27 cellular contexts compared by ENCODE assay signal in the genomic region with DNA sequence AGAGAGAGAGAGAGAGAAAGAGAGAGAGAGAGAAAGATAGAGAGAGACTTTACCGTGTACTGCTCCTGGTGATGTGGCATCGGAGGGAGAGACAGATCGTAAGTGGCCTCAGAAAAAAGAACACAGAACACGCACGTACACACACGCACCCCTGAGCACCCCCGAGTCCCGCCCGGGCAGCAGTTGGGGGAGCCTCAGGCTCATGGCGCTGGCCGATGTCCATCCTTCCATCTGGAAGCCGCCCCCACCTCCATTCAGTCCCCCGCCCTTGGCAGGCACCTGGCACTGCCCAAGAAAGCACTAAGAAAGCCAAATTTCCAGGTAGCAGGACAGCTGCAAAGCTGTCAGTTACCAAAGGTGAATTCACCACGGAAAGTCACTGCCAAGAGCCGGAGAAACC.
"Had no signal": no experiment of that assay in that cellular context is flagged by ENCODE, and none has a peak within 500 bp of the region (broad histone marks: within the 10 kb centered on the region; RNA-seq: fewer than 3 reads in every experiment).

No MANE protein-coding gene starts in this region.

- H3K36me3 Mint-ChIP-seq: stimulated activated effector memory CD8-positive, alpha-beta T cell treated with anti-CD3 and anti-CD28 coated beads, Interleukin-12 subunit alpha, Interleukin-12 subunit beta, amount 100 ng/mL, for 72 hours; stimulated activated memory B cell treated with anti-CD40 and anti-IgM and Interleukin-4, amounts not matched to agents 10 μg/mL and 1 μg/mL and 100 μg/mL, for 72 hours; stimulated activated naive B cell treated with anti-CD40 and anti-IgM and Interleukin-4, amounts not matched to agents 10 μg/mL and 1 μg/mL and 100 μg/mL, for 72 hours; type B pancreatic cell had no signal

- H3K4me3 Mint-ChIP-seq: stimulated activated effector memory CD8-positive, alpha-beta T cell treated with anti-CD3 and anti-CD28 coated beads, Interleukin-12 subunit alpha, Interleukin-12 subunit beta, amount 100 ng/mL, for 72 hours; stimulated activated memory B cell treated with anti-CD40 and anti-IgM and Interleukin-4, amounts not matched to agents 10 μg/mL and 1 μg/mL and 100 μg/mL, for 72 hours; stimulated activated naive B cell treated with anti-CD40 and anti-IgM and Interleukin-4, amounts not matched to agents 10 μg/mL and 1 μg/mL and 100 μg/mL, for 72 hours; stimulated activated naive CD8-positive, alpha-beta T cell treated with anti-CD3 and anti-CD28 coated beads, Interleukin-15, amount 100 ng/mL, for 72 hours; stimulated activated naive CD8-positive, alpha-beta T cell treated with anti-CD3 and anti-CD28 coated beads, Interleukin-15, Interleukin-2, amounts not matched to agents 100 ng/mL and 50 ng/mL, for 24 hours; type B pancreatic cell had no signal

- H3K9me3 ChIP-seq: stomach, suprapubic skin, testis, thoracic aorta, thyroid gland, tibial artery, tibial nerve, transverse colon, upper lobe of left lung, upper lobe of right lung, uterus, vagina had no signal

- H3K27me3 ChIP-seq: suprapubic skin, testis, thyroid gland, tibial nerve, transverse colon, upper lobe of left lung, upper lobe of right lung, uterus, vagina had no signal

- H3K4me1 ChIP-seq: testis, thyroid gland, tibial artery, tibial nerve, transverse colon, upper lobe of left lung, upper lobe of right lung, uterus, vagina had no signal

- H3K36me3 ChIP-seq: stomach, suprapubic skin, thoracic aorta, thyroid gland, tibial artery, tibial nerve, transverse colon, upper lobe of left lung, upper lobe of right lung, uterus, vagina had no signal

- H3K27ac Mint-ChIP-seq: stimulated activated effector memory CD8-positive, alpha-beta T cell treated with anti-CD3 and anti-CD28 coated beads, Interleukin-12 subunit alpha, Interleukin-12 subunit beta, amount 100 ng/mL, for 72 hours; stimulated activated memory B cell treated with anti-CD40 and anti-IgM and Interleukin-4, amounts not matched to agents 10 μg/mL and 1 μg/mL and 100 μg/mL, for 72 hours; stimulated activated naive B cell treated with anti-CD40 and anti-IgM and Interleukin-4, amounts not matched to agents 10 μg/mL and 1 μg/mL and 100 μg/mL, for 72 hours; stimulated activated naive CD8-positive, alpha-beta T cell treated with anti-CD3 and anti-CD28 coated beads, Interleukin-15, amount 100 ng/mL, for 72 hours; stimulated activated naive CD8-positive, alpha-beta T cell treated with anti-CD3 and anti-CD28 coated beads, Interleukin-15, Interleukin-2, amounts not matched to agents 100 ng/mL and 50 ng/mL, for 24 hours; type B pancreatic cell had no signal

- H3K27me3 Mint-ChIP-seq: stimulated activated memory B cell treated with anti-CD40 and anti-IgM and Interleukin-4, amounts not matched to agents 10 μg/mL and 1 μg/mL and 100 μg/mL, for 72 hours; stimulated activated naive CD8-positive, alpha-beta T cell treated with anti-CD3 and anti-CD28 coated beads, Interleukin-15, Interleukin-2, amounts not matched to agents 100 ng/mL and 50 ng/mL, for 24 hours had no signal

- H3K4me1 Mint-ChIP-seq: stimulated activated effector memory CD8-positive, alpha-beta T cell treated with anti-CD3 and anti-CD28 coated beads, Interleukin-12 subunit alpha, Interleukin-12 subunit beta, amount 100 ng/mL, for 72 hours had no signal

- ATAC-seq: stimulated activated effector memory CD8-positive, alpha-beta T cell treated with anti-CD3 and anti-CD28 coated beads, Interleukin-12 subunit alpha, Interleukin-12 subunit beta, amount 100 ng/mL, for 72 hours; stimulated activated memory B cell treated with anti-CD40 and anti-IgM and Interleukin-4, amounts not matched to agents 10 μg/mL and 1 μg/mL and 100 μg/mL, for 72 hours; stimulated activated naive B cell treated with anti-CD40 and anti-IgM and Interleukin-4, amounts not matched to agents 10 μg/mL and 1 μg/mL and 100 μg/mL, for 72 hours; stimulated activated naive CD8-positive, alpha-beta T cell treated with anti-CD3 and anti-CD28 coated beads, Interleukin-15, amount 100 ng/mL, for 72 hours; stimulated activated naive CD8-positive, alpha-beta T cell treated with anti-CD3 and anti-CD28 coated beads, Interleukin-15, Interleukin-2, amounts not matched to agents 100 U/mL and 50 U/mL, for 24 hours; upper lobe of right lung had no signal

- H3K27ac ChIP-seq: stomach, suprapubic skin, testis, thoracic aorta, thyroid gland, tibial artery, tibial nerve, transverse colon, upper lobe of left lung, upper lobe of right lung, uterus, vagina had no signal

- H3K4me3 ChIP-seq: stomach, suprapubic skin, testis, thoracic aorta, thyroid gland, tibial artery, tibial nerve, transverse colon, upper lobe of left lung, upper lobe of right lung, uterus, vagina had no signal

- H3K9me3 Mint-ChIP-seq: stimulated activated effector memory CD8-positive, alpha-beta T cell treated with anti-CD3 and anti-CD28 coated beads, Interleukin-12 subunit alpha, Interleukin-12 subunit beta, amount 100 ng/mL, for 72 hours; stimulated activated memory B cell treated with anti-CD40 and anti-IgM and Interleukin-4, amounts not matched to agents 10 μg/mL and 1 μg/mL and 100 μg/mL, for 72 hours; stimulated activated naive B cell treated with anti-CD40 and anti-IgM and Interleukin-4, amounts not matched to agents 10 μg/mL and 1 μg/mL and 100 μg/mL, for 72 hours; stimulated activated naive CD8-positive, alpha-beta T cell treated with anti-CD3 and anti-CD28 coated beads, Interleukin-15, amount 100 ng/mL, for 72 hours; stimulated activated naive CD8-positive, alpha-beta T cell treated with anti-CD3 and anti-CD28 coated beads, Interleukin-15, Interleukin-2, amounts not matched to agents 100 ng/mL and 50 ng/mL, for 24 hours; type B pancreatic cell had no signal

- DNase-seq: stimulated activated CD4-positive, alpha-beta T cell treated with anti-CD3 and anti-CD28 coated beads, Interleukin-2, amount 100 ng/mL, for 48 hours; stimulated activated CD4-positive, alpha-beta T cell treated with anti-CD3 and anti-CD28 coated beads, Interleukin-4, amount 100 ng/mL, for 1 hour; stimulated activated CD4-positive, alpha-beta T cell treated with anti-CD3 and anti-CD28 coated beads, Interleukin-4, amount 100 ng/mL, for 24 hours; stimulated activated CD4-positive, alpha-beta T cell treated with anti-CD3 and anti-CD28 coated beads, Interleukin-4, amount 100 ng/mL, for 4 hours; stimulated activated CD8-positive, alpha-beta memory T cell treated with anti-CD3 and anti-CD28 coated beads, Interleukin-4, amount 100 ng/mL, for 48 hours; stimulated activated naive B cell treated with anti-CD40 and anti-IgM and Interleukin-4, amounts not matched to agents 10 μg/mL and 1 μg/mL and 100 μg/mL, for 72 hours; stimulated activated naive CD4-positive, alpha-beta T cell; stimulated activated naive CD4-positive, alpha-beta T cell treated with Interleukin-2 at 50 U/mL for 16 hours; stimulated activated naive CD8-positive, alpha-beta T cell treated with anti-CD3 and anti-CD28 coated beads, Interleukin-15, amount 100 ng/mL, for 72 hours; stimulated activated naive CD8-positive, alpha-beta T cell treated with anti-CD3 and anti-CD28 coated beads, Interleukin-15, Interleukin-2, amounts not matched to agents 100 U/mL and 50 U/mL, for 24 hours; stomach; testis; thyroid gland; tibial artery; transverse colon; trophoblast cell; upper lobe of right lung; uterus had no signal
